30 cellular contexts compared by ENCODE assay signal in the genomic region with DNA sequence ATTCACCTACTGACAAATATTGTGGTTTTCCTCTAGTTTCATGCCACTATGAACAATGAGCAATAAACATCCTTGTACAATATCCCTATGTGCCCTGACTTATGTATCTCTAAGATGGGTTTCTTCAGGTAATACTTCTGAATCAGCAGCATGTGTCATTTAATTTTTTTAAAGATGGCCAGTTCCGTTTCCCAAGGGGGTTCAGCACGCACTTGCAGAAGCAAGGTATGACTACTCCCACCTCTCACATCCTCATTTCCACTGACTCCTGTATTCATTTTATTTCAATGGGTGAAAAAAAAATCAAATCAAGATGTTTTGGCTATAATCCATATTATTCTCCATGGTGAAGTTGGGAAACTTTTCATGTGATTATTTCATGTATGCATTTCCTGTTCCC.
DNase-seq lines count a peak whose midpoint lies in the region; ATAC-seq lines count a peak whose summit lies in the region.
"Had no signal": no experiment of that assay in that cellular context is flagged by ENCODE, and none has a peak within 500 bp of the region (broad histone marks: within the 10 kb centered on the region; RNA-seq: fewer than 3 reads in every experiment).

No MANE protein-coding gene starts in this region.

- H3K4me3 ChIP-seq in adipocyte (ENCODE audit: low read length): no peak overlapping the region
- H3K4me3 ChIP-seq: heart left ventricle, K562, left ventricle myocardium inferior, PC-9 had no signal

- no peaks in the 10 kb centered on the region for H3K27me3 ChIP-seq in adipocyte (replicated peaks; ENCODE audit: control insufficient read depth, insufficient read depth, low read length)

- H3K9ac ChIP-seq in adipocyte (ENCODE audit: low read length): no peak overlapping the region
- H3K9ac ChIP-seq: SK-N-SH had no signal

- DNase-seq in adipocyte (ENCODE audit: low read depth) (peak; percentile 15), NCI-H69 (lab: John Stamatoyannopoulos, UW) (no peak), NCI-H526 (lab: John Stamatoyannopoulos, UW) (no peak), amniotic stem cell (lab: John Stamatoyannopoulos, UW) (no peak)
- DNase-seq: activated B cell treated with CpG ODN at 0.5 μM for 24 hours; activated CD4-positive, alpha-beta T cell treated with anti-CD3 and anti-CD28 coated beads, Interleukin-2, amount 50 U/mL, for 1 hour; activated gamma-delta T cell treated with Interleukin-2 at 50 U/mL for 16 hours; activated naive CD8-positive, alpha-beta T cell treated with anti-CD3 and anti-CD28 coated beads, Interleukin-2, amount 10 ng/mL, durations not matched to agents 7 days and 5 days; activated T-cell treated with anti-CD3 and anti-CD28 coated beads, Interleukin-2, amount 50 U/mL, for 1 hour; DMS79; effector memory CD8-positive, alpha-beta T cell; foreskin melanocyte; GDM1; H7; heart left ventricle; left ventricle myocardium inferior; mesenchymal stem cell; NCI-H1092 treated with DMSO at 0.1 percent for 48 hours; NCI-H187 treated with DMSO at 0.1 percent for 48 hours; NCI-H524; nephron progenitor cell; NK-92 treated with Interleukin-12 subunit alpha and Interleukin-12 subunit beta, amount 100 ng/mL, for 24 hours; PC-9; SK-N-SH; stimulated activated naive CD4-positive, alpha-beta T cell treated with Interleukin-2 at 50 U/mL for 16 hours had no signal

- no peaks in the 10 kb centered on the region for H3K36me3 ChIP-seq in adipocyte (ENCODE audit: control insufficient read depth, insufficient read depth, low read length, severe bottlenecking)
- H3K36me3 ChIP-seq: heart left ventricle, left ventricle myocardium inferior had no signal

- ATAC-seq in GM18499 (IDR thresholded peaks at IDR 0.05; ENCODE audit: insufficient read depth, unreplicated experiment): peak; percentile 76
- ATAC-seq in GM19463 (IDR thresholded peaks at IDR 0.05; ENCODE audit: unreplicated experiment): peak; percentile 64
- ATAC-seq in HG03060 (IDR thresholded peaks at IDR 0.05; ENCODE audit: low read depth, unreplicated experiment): peak; percentile 57
- ATAC-seq in GM18498 (IDR thresholded peaks at IDR 0.05; ENCODE audit: unreplicated experiment): no peak
- ATAC-seq: effector memory CD8-positive, alpha-beta T cell; heart left ventricle; K562 had no signal

- H3K4me1 ChIP-seq in adipocyte (ENCODE audit: control insufficient read depth, insufficient read depth, low read length): no peaks in the 10 kb centered on the region
- H3K4me1 ChIP-seq: heart left ventricle, left ventricle myocardium inferior had no signal

- no peaks in the 10 kb centered on the region for H3K9me3 ChIP-seq in adipocyte (ENCODE audit: control insufficient read depth, low read length)
- H3K9me3 ChIP-seq: heart left ventricle, left ventricle myocardium inferior, SK-N-SH had no signal
